10 cellular contexts compared by ENCODE assay signal in the genomic region with DNA sequence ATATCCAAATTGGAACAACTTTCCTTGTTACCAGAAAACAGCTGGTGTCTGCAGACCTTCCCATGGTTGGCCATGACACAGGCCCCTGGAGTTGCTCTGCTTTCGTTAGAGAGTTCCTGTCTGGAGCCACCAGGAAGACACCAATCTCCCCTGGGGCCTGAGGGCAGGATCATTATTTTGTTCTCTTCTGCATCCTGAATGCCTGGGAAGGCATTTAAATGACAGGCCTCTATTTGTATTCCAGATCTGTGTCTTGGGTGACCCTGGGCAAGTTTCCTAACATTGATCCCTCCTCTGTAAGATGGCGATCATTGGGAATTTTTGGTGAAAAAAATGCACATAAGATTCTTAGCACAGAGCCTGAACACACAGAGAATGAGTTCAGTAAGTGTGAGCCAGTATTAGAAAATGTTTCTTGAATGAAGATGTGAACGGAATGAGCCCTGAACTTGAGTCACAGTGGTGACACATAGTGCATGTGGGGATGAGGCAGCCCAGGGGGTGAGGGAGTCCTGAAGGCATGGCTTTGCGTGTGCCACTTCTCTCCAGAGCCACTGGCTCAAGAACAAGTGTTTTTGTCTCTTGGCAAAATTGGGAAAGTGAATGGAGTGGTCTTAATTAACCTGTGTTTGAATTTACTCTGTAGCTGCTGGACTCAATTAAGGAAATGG. TPM values are rescaled to one million over a fixed set of nuclear protein-coding genes. Genes with fewer than 3 reads are reported as not detected.
DNase-seq lines count a peak whose midpoint lies in the region; ATAC-seq and TF ChIP-seq lines count a peak whose summit lies in the region.
"Had no signal": no experiment of that assay in that cellular context is flagged by ENCODE, and none has a peak within 500 bp of the region (broad histone marks: within the 10 kb centered on the region; RNA-seq: fewer than 3 reads in every experiment).

No MANE protein-coding gene starts in this region.

- H3K27me3 ChIP-seq in suprapubic skin = peaks cover 8% of the 10 kb centered on the region

- no peaks in the 10 kb centered on the region for H3K4me1 ChIP-seq in suprapubic skin

- peaks cover 29% of the 10 kb centered on the region for H3K4me1 Mint-ChIP-seq in brain

- no peaks in the 10 kb centered on the region for H3K36me3 ChIP-seq in suprapubic skin

- no peak for TF ChIP-seq POLR2A in suprapubic skin (IDR thresholded peaks at IDR 0.05)

- H3K4me3 ChIP-seq in suprapubic skin = no peak overlapping the region

- DNase-seq in AG08396 (ENCODE audit: low spot score) (peak; percentile 79), HS-5 (ENCODE audit: low read depth) (peak; percentile 95), kidney tubule cell (ENCODE audit: low spot score) (peak; percentile 94), NCI-H345 treated with DMSO at 0.1 percent for 48 hours (lab: John Stamatoyannopoulos, UW; ENCODE audit: unreplicated experiment) (no peak), suprapubic skin (ENCODE audit: low spot score in 2 of 2) (no peak), GM19238 (ENCODE audit: insufficient read length, low spot score) (no peak)

- no peak for TF ChIP-seq EP300 in suprapubic skin (IDR thresholded peaks at IDR 0.05)

- 72% methylated on average over 4 of the region's 4 CpGs for WGBS in suprapubic skin

- H3K27ac Mint-ChIP-seq in brain = peak overlapping the region; percentile 3 to 86 (median 40)
- H3K27ac Mint-ChIP-seq: CD8-positive, alpha-beta memory T cell had no signal

- no peaks in the 10 kb centered on the region for H3K36me3 Mint-ChIP-seq in brain
- H3K36me3 Mint-ChIP-seq: CD8-positive, alpha-beta memory T cell had no signal

- no peak for ATAC-seq in GM21619 (IDR thresholded peaks at IDR 0.05; ENCODE audit: unreplicated experiment)

- H3K9me3 ChIP-seq in suprapubic skin = no peaks in the 10 kb centered on the region

- H3K4me3 Mint-ChIP-seq in brain = no peak overlapping the region
- H3K4me3 Mint-ChIP-seq: CD8-positive, alpha-beta memory T cell had no signal

- no peak for TF ChIP-seq CTCF in brain (conservative IDR thresholded peaks at IDR 0.05)
- TF ChIP-seq CTCF in suprapubic skin (IDR thresholded peaks at IDR 0.05) = no peak

- no peaks in the 10 kb centered on the region for H3K9me3 Mint-ChIP-seq in brain
- H3K9me3 Mint-ChIP-seq: CD8-positive, alpha-beta memory T cell had no signal

- no peak overlapping the region for H3K27ac ChIP-seq in suprapubic skin
- H3K27ac ChIP-seq: HL-60 had no signal

- peaks cover 6% of the 10 kb centered on the region for H3K27me3 Mint-ChIP-seq in brain

RNA-seq across cellular contexts. Expression of gene BMPER, which starts 28.4 kb away (rescaled TPM):
- 2.1 TPM for polyA plus RNA-seq in brain (ENCODE audit: insufficient read depth, low read depth, low replicate concordance)
- total RNA-seq in suprapubic skin = 1 to 10 TPM in 2 of 4 donors, under 1 TPM in 2; 0.52 to 7.2 (median 1.2) TPM
- total RNA-seq: CD8-positive, alpha-beta memory T cell had no signal
- polyA plus RNA-seq: CD8-positive, alpha-beta memory T cell had no signal

Comparison
In these comparisons a context has a peak if more than half of its experiments do, and no peak if none do; other contexts are left out.
1. DNase-seq: peak in AG08396 (single experiment), HS-5 (single experiment) and kidney tubule cell (single experiment); none in NCI-H345 treated with DMSO at 0.1 percent for 48 hours (single experiment), suprapubic skin (0 of 2) and GM19238 (single experiment).